Comparison of ENCODE assay signal across 20 cellular contexts in genomic region chr9:107948086-107948485, GRCh38.
"Had no signal": no experiment of that assay in that cellular context is flagged by ENCODE, and none has a peak within 500 bp of the region (broad histone marks: within the 10 kb centered on the region; RNA-seq: fewer than 3 reads in every experiment).

No MANE protein-coding gene starts in this region.

- H3K4me1 ChIP-seq: ascending aorta, breast epithelium, lower lobe of right lung, thyroid gland had no signal

- H3K4me3 ChIP-seq: ascending aorta, breast epithelium, lower lobe of right lung, thyroid gland had no signal

- H3K9me3 ChIP-seq: ascending aorta, breast epithelium, thyroid gland had no signal

- ATAC-seq: activated CD4-positive, CD25-positive, alpha-beta regulatory T cell treated with anti-CD3 and anti-CD28 coated beads, Interleukin-2, amount 50 U/mL, for 24 hours; activated T-cell treated with anti-CD3 and anti-CD28 coated beads, Interleukin-2, amount 50 U/mL, for 72 hours; lower lobe of right lung had no signal

- H3K27me3 ChIP-seq: ascending aorta, breast epithelium, thyroid gland had no signal

- DNase-seq: activated CD4-positive, alpha-beta T cell treated with anti-CD3 and anti-CD28 coated beads, Interleukin-2, amount 50 U/mL, for 1 hour; activated CD8-positive, alpha-beta memory T cell treated with anti-CD3 and anti-CD28 coated beads, Interleukin-2, amount 50 U/mL, for 48 hours; activated effector memory CD4-positive, alpha-beta T cell treated with anti-CD3 and anti-CD28 coated beads, Interleukin-2, amount 50 U/mL, for 16 hours; activated naive CD4-positive, alpha-beta T cell treated with anti-CD3 and anti-CD28 coated beads, Interleukin-2, amount 50 U/mL, for 16 hours; activated T-cell treated with anti-CD3 and anti-CD28 coated beads, Interleukin-2, amount 50 U/mL, for 72 hours; cerebellar nuclear complex; cortex of kidney; erythroblast; hippocampal formation; islet precursor cell; lower lobe of right lung; midbrain; occipital lobe; posterior cingulate gyrus; stimulated activated CD4-positive, alpha-beta T cell treated with anti-CD3 and anti-CD28 coated beads, Interleukin-2, amount 100 ng/mL, for 24 hours; stimulated activated naive CD4-positive, alpha-beta T cell treated with Interleukin-2 at 50 U/mL for 16 hours; thyroid gland had no signal

- H3K36me3 ChIP-seq: ascending aorta, breast epithelium, lower lobe of right lung, thyroid gland had no signal

- H3K27ac ChIP-seq: ascending aorta, breast epithelium, lower lobe of right lung, thyroid gland had no signal
